Comparison of ENCODE assay signal across 8 cellular contexts in the genomic region with DNA sequence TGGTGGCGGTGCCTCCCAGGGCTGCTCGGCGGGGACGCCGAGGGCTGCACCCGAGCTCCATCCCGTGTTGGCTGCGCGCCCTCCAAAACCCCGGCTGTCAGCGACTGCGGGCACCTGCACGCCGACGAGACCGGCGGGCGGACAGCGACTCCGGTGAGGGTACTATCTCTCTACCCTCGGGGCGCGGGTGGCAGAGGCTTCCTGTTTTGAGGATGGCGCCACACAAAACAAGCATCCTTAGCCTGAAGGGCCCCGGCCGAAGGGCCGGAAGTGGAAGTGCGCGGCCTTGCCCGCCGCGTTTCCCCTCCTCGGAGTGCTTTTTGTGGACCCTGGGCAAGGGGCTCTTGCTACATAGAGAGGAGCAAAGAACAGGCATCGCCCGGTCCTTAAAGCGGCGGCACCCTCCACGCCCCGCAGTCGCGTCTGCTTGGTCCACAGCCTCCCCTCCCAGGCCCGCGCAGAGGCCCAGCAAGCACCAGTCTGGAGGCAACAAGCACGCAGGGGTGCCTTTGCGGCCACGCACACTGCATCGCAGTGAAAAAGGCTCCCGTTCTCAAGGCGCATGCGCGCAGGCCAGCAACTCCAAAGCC. TPM values are rescaled to one million over a fixed set of nuclear protein-coding genes. Genes with fewer than 3 reads are reported as not detected.
A peak's percentile ranks its signal among the peaks of the same experiment; 100 is the strongest.
DNase-seq lines count a peak whose midpoint lies in the region; ATAC-seq, FAIRE-seq and TF ChIP-seq lines count a peak whose summit lies in the region.

No MANE protein-coding gene starts in this region.

- H4K20me1 ChIP-seq in H1 (replicated peaks in 1 of 2; ENCODE audit: control insufficient read depth in 1 of 2, insufficient read depth in 2 of 2, low read length in 2 of 2) = no peaks in the 10 kb centered on the region

- peak overlapping the region; percentile 51 for H2BK120ac ChIP-seq in H1 (replicated peaks; ENCODE audit: low read depth, low read length)

- no peak for TF ChIP-seq EP300 in H1 (IDR thresholded peaks at IDR 0.05; ENCODE audit: borderline replicate concordance in 1 of 2, low read depth in 2 of 2, low read length in 2 of 2)

- H2BK15ac ChIP-seq in H1 (ENCODE audit: low read length) = no peak overlapping the region

- H3K4me3 ChIP-seq in H1 (ENCODE audit: extremely low read depth in 1 of 4, insufficient read depth in 2 of 4, low read depth in 3 of 4, low read length in 4 of 4) = peak overlapping the region; percentile 53 to 75 (median 68)

- H3K36me3 ChIP-seq in H1 (ENCODE audit: control insufficient read depth in 2 of 4, insufficient read depth in 4 of 4, low read length in 3 of 4) = no peaks in the 10 kb centered on the region

- H3K56ac ChIP-seq in H1 (replicated peaks; ENCODE audit: insufficient read length, low read depth, low read length) = peak overlapping the region; percentile 96

- POLR2A ChIA-PET in H1 (lab: Charles Lee; ENCODE audit: partially characterized antibody) = interaction anchor here (0.8 to 3.6 kb wide), 6 partner anchors 9 to 86 kb away, joined by 3 to 18 read pairs (median 4); no protein-coding TSS in a partner anchor

- peak; percentile 82 to 90 for TF ChIP-seq POLR2A in H1 (IDR thresholded peaks at IDR 0.05; ENCODE audit: control extremely low read depth in 1 of 2, low read depth in 2 of 2, low read length in 2 of 2)

- no peaks in the 10 kb centered on the region for H3K9me3 ChIP-seq in H1 (ENCODE audit: insufficient read depth in 2 of 2, low read depth in 1 of 2, low read length in 1 of 2)

- peak overlapping the region; percentile 68 to 84 for H3K4me2 ChIP-seq in H1 (ENCODE audit: insufficient read depth in 1 of 2, low read depth in 2 of 2, low read length in 2 of 2)

- H4K8ac ChIP-seq in H1 (ENCODE audit: extremely low read depth, insufficient read depth, low read length) = peak overlapping the region; percentile 95

- peak overlapping the region; percentile 74 for H2BK5ac ChIP-seq in H1 (ENCODE audit: low read depth, low read length)

- H2BK20ac ChIP-seq in H1 (ENCODE audit: low read length) = no peak overlapping the region

- no peak overlapping the region for H3K23ac ChIP-seq in H1 (ENCODE audit: insufficient read length)

- peak; percentile 52 for DNase-seq in stimulated activated CD4-positive, alpha-beta T cell treated with anti-CD3 and anti-CD28 coated beads, Interleukin-12 subunit alpha, Interleukin-12 subunit beta, amount 100 ng/mL, for 4 hours
- DNase-seq in stimulated activated CD4-positive, alpha-beta T cell treated with anti-CD3 and anti-CD28 coated beads, Interleukin-4, amount 100 ng/mL, for 24 hours = no peak
- DNase-seq in NCI-H1048 (lab: John Stamatoyannopoulos, UW) (peak; percentile 62), H1 (ENCODE audit: low read depth in 1 of 2, low spot score in 2 of 2) (no peak), middle frontal gyrus (ENCODE audit: extremely low spot score, low spot score) (peak; percentile 27)
- DNase-seq in stimulated activated naive CD4-positive, alpha-beta T cell treated with Interleukin-2 at 50 U/mL for 16 hours (lab: John Stamatoyannopoulos, UW) = peak; percentile 75

- H3K9ac ChIP-seq in H1 (replicated peaks in 1 of 4; ENCODE audit: extremely low read depth in 1 of 4, low read depth in 3 of 4, low read length in 3 of 4) = peak overlapping the region in 3 of 4 experiments; percentile 66 to 87 (median 86); a peak in 6 of 7 replicates

- peak overlapping the region; percentile 88; the same call in 1 of the 2 replicates for H2BK12ac ChIP-seq in H1 (ENCODE audit: low read depth, low read length)

- H4K5ac ChIP-seq in H1 (ENCODE audit: insufficient read length, low read depth, low read length) = peak overlapping the region; percentile 98

- peak overlapping the region; percentile 98 for H3K18ac ChIP-seq in H1 (ENCODE audit: extremely low read depth, low read length)

- peak overlapping the region; percentile 94 for H4K91ac ChIP-seq in H1 (replicated peaks; ENCODE audit: insufficient read length, low read length)

- TF ChIP-seq CTCF in VCaP (conservative IDR thresholded peaks at IDR 0.05) (no peak), H1 (IDR thresholded peaks at IDR 0.05; ENCODE audit: control extremely low read depth in 1 of 3, insufficient read depth in 1 of 3, low read depth in 1 of 3, low read length in 3 of 3) (no peak)

- H3K23me2 ChIP-seq in H1 (ENCODE audit: low read depth, low read length) = peaks cover 9% of the 10 kb centered on the region

- peak overlapping the region; percentile 98 for H3K27ac ChIP-seq in VCaP
- H3K27ac ChIP-seq in H1 (ENCODE audit: low read depth, low read length) = peak overlapping the region; percentile 93

- peak; percentile 39 for ATAC-seq in HG02642 (IDR thresholded peaks at IDR 0.05; ENCODE audit: poor library complexity, unreplicated experiment)

- peak overlapping the region; percentile 63; the same call in 1 of the 2 replicates for H2AFZ ChIP-seq in H1 (ENCODE audit: low read length)

- H3K79me2 ChIP-seq in H1 (ENCODE audit: control insufficient read depth in 1 of 2, insufficient read depth in 2 of 2, low read length in 2 of 2) = peaks cover 0 to 34% of the 10 kb centered on the region in 2 experiments; a peak in 2 of 4 replicates

- peaks cover 4% of the 10 kb centered on the region; the same call in 1 of the 2 replicates for H3K79me1 ChIP-seq in H1 (ENCODE audit: low read depth, low read length)

- WGBS in H1 (ENCODE audit: extremely low coverage in 1 of 2, insufficient coverage in 1 of 2, insufficient read length in 1 of 2, insufficient replicate concordance in 2 of 2, low coverage in 1 of 2, low lambda C conversion rate in 2 of 2, missing lambda C conversion rate in 1 of 2), 2 experiments = 0% methylated on average over 47 of the region's 51 CpGs; no CpG with 5 or more reads in 1 of the 2 experiments

- H3K14ac ChIP-seq in H1 (ENCODE audit: insufficient read length) = no peak overlapping the region

- no peak for TF ChIP-seq RAD21 in H1 (IDR thresholded peaks at IDR 0.05 in 1 of 2, conservative IDR thresholded peaks at IDR 0.05 in 1 of 2; ENCODE audit: low read depth in 2 of 2, low read length in 2 of 2)

- H2AK5ac ChIP-seq in H1 (ENCODE audit: low read depth, low read length) = no peak overlapping the region

- peaks cover 2 to 6% (median 4%) of the 10 kb centered on the region in 4 experiments for H3K4me1 ChIP-seq in H1 (replicated peaks in 1 of 4; ENCODE audit: control insufficient read depth in 3 of 4, insufficient read depth in 4 of 4, low read length in 3 of 4)

- peaks cover 0 to 2% (median 0%) of the 10 kb centered on the region in 4 experiments; a peak in 3 of 7 replicates for H3K27me3 ChIP-seq in H1 (replicated peaks in 1 of 4; ENCODE audit: control insufficient read depth in 3 of 4, extremely low read depth in 1 of 4, insufficient read depth in 3 of 4, low read length in 3 of 4)

- FAIRE-seq in H1 (lab: Jason Lieb, UNC) = no peak

- CTCF ChIA-PET in H1 (lab: Charles Lee; ENCODE audit: partially characterized antibody) = interaction anchor here (0.6 to 1.0 kb wide), 5 partner anchors 15 to 411 kb away, joined by 3 read pairs; no protein-coding TSS in a partner anchor

- H3K4ac ChIP-seq in H1 (replicated peaks; ENCODE audit: insufficient read length, low read depth, low read length) = no peak overlapping the region

TF ChIP-seq in H1, 55 proteins besides CTCF, POLR2A, EP300 and RAD21 (continues in another document):
- TF ChIP-seq, protein P1, sequence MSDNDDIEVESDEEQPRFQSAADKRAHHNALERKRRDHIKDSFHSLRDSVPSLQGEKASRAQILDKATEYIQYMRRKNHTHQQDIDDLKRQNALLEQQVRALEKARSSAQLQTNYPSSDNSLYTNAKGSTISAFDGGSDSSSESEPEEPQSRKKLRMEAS (IDR thresholded peaks at IDR 0.05) = peak; percentile 36; the same call in 1 of the 2 replicates
- no peak for TF ChIP-seq SIX5 (IDR thresholded peaks at IDR 0.05; ENCODE audit: low read depth, low read length)
- peak; percentile 93 for TF ChIP-seq ASH2L (IDR thresholded peaks at IDR 0.05; ENCODE audit: low read length)
- no peak for TF ChIP-seq FOSL1 (IDR thresholded peaks at IDR 0.05; ENCODE audit: insufficient read depth, low read depth, low read length)
- TF ChIP-seq CTBP2 (IDR thresholded peaks at IDR 0.05; ENCODE audit: borderline replicate concordance, insufficient read depth, insufficient read length, low read length) = no peak
- peak; percentile 79 for TF ChIP-seq TAF1 (IDR thresholded peaks at IDR 0.05; ENCODE audit: low read depth, low read length)
- no peak for TF ChIP-seq CBX5 (IDR thresholded peaks at IDR 0.05; ENCODE audit: low read depth, low read length)
- TF ChIP-seq TAF7 (optimal IDR thresholded peaks at IDR 0.05; ENCODE audit: borderline replicate concordance, low read depth, low read length) = peak; percentile 50
- no peak for TF ChIP-seq SAP30 (IDR thresholded peaks at IDR 0.05; ENCODE audit: insufficient read depth, insufficient replicate concordance, low read length)
- peak; percentile 60; the same call in 1 of the 2 replicates for TF ChIP-seq RBBP5 (IDR thresholded peaks at IDR 0.05; ENCODE audit: borderline replicate concordance, low read depth, low read length)
- TF ChIP-seq CHD2 (IDR thresholded peaks at IDR 0.05; ENCODE audit: low read length) = no peak
- no peak for TF ChIP-seq GTF2F1 (IDR thresholded peaks at IDR 0.05; ENCODE audit: borderline replicate concordance, low read depth, low read length)
- no peak for TF ChIP-seq KDM5A (IDR thresholded peaks at IDR 0.05; ENCODE audit: low read length)
- TF ChIP-seq, protein P2, sequence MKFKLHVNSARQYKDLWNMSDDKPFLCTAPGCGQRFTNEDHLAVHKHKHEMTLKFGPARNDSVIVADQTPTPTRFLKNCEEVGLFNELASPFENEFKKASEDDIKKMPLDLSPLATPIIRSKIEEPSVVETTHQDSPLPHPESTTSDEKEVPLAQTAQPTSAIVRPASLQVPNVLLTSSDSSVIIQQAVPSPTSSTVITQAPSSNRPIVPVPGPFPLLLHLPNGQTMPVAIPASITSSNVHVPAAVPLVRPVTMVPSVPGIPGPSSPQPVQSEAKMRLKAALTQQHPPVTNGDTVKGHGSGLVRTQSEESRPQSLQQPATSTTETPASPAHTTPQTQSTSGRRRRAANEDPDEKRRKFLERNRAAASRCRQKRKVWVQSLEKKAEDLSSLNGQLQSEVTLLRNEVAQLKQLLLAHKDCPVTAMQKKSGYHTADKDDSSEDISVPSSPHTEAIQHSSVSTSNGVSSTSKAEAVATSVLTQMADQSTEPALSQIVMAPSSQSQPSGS (IDR thresholded peaks at IDR 0.05; ENCODE audit: low read length) = no peak
- TF ChIP-seq EZH2 (IDR thresholded peaks at IDR 0.05; ENCODE audit: low read depth, low read length, severe bottlenecking) = no peak

RNA-seq across cellular contexts. Expression of a gene that starts 0.6 kb away (rescaled TPM):
- 38.9 and 39.0 TPM in 2 replicates for total RNA-seq in H1 (2021; fragmentation: NEBNext Ultra II Directional; extraction: Animal tissue kit (Norgen Biotek cat#: 25700))
- polyA plus RNA-seq in H1 (2011; rRNA removed) = 28.5 and 40.2 TPM in 2 replicates
- polyA plus RNA-seq in H1 (2011; cell fraction: cytosol; rRNA removed) = 38.6 TPM
- 61.2 TPM for polyA plus RNA-seq in H1 (2011; cell fraction: nucleus; rRNA removed)
- 27.1 to 32.5 TPM (median 31.3 TPM) in 4 replicates for polyA plus RNA-seq in H1 (2012, experiment 1 of 2)
- 35.2 TPM for polyA plus RNA-seq in H1 (2012, experiment 2 of 2)
- 17.0 TPM for polyA plus RNA-seq in H1 (2013, experiment 1 of 2)
- 17.1 TPM for polyA plus RNA-seq in H1 (2013, experiment 2 of 2)
- 19.0 and 25.9 TPM in 2 replicates for polyA minus RNA-seq in H1 (2011; rRNA and poly(A)+ RNA removed)
- 16.7 TPM for polyA minus RNA-seq in H1 (2011; cell fraction: cytosol; rRNA and poly(A)+ RNA removed)
- 16.0 TPM for polyA minus RNA-seq in H1 (2011; cell fraction: nucleus; rRNA and poly(A)+ RNA removed)

Comparison
In these comparisons a context has a peak if more than half of its experiments do, and no peak if none do; other contexts are left out.
1. DNase-seq: peak in stimulated activated CD4-positive, alpha-beta T cell treated with anti-CD3 and anti-CD28 coated beads, Interleukin-12 subunit alpha, Interleukin-12 subunit beta, amount 100 ng/mL, for 4 hours (single experiment), NCI-H1048 (single experiment), middle frontal gyrus (single experiment) and stimulated activated naive CD4-positive, alpha-beta T cell treated with Interleukin-2 at 50 U/mL for 16 hours (single experiment); none in stimulated activated CD4-positive, alpha-beta T cell treated with anti-CD3 and anti-CD28 coated beads, Interleukin-4, amount 100 ng/mL, for 24 hours (single experiment) and H1 (0 of 2).